Comparison of ENCODE assay signal across 1 cellular context in genomic region chr2:231709981-231710750, GRCh38.
TF ChIP-seq lines count a peak whose summit lies in the region.

No MANE protein-coding gene starts in this region.

TF ChIP-seq in K562, 482 proteins besides CTCF, POLR2A, EP300 and RAD21 (continued from another document and continues in another):
- peak; percentile 46; the same call in 1 of the 2 replicates for TF ChIP-seq HMGXB4 (CRISPR knock-in tag; IDR thresholded peaks at IDR 0.05)
- TF ChIP-seq MCM7 (IDR thresholded peaks at IDR 0.05), result no peak
- no peak for TF ChIP-seq SRSF7 (optimal IDR thresholded peaks at IDR 0.05; ENCODE audit: low read depth, low read length)
- TF ChIP-seq ERF (CRISPR knock-in tag; IDR thresholded peaks at IDR 0.05), result no peak
- TF ChIP-seq PHTF2 (CRISPR knock-in tag; IDR thresholded peaks at IDR 0.05), result no peak
- TF ChIP-seq ESRRB (CRISPR knock-in tag; IDR thresholded peaks at IDR 0.05; ENCODE audit: borderline replicate concordance), result no peak
- no peak for TF ChIP-seq E2F4 (CRISPR knock-in tag; IDR thresholded peaks at IDR 0.05; ENCODE audit: low read depth)
- no peak for TF ChIP-seq ZKSCAN1 (IDR thresholded peaks at IDR 0.05; ENCODE audit: low read depth, low read length)
- TF ChIP-seq ZNF354B (CRISPR knock-in tag; IDR thresholded peaks at IDR 0.05), result no peak
- no peak for TF ChIP-seq CEBPG (CRISPR knock-in tag; IDR thresholded peaks at IDR 0.05)
- TF ChIP-seq CEBPG (tag; conservative IDR thresholded peaks at IDR 0.05 in 1 of 2, IDR thresholded peaks at IDR 0.05 in 1 of 2), result no peak
- no peak for TF ChIP-seq ZKSCAN8 (CRISPR knock-in tag; IDR thresholded peaks at IDR 0.05)
- no peak for TF ChIP-seq ZFP36 (IDR thresholded peaks at IDR 0.05; ENCODE audit: low read depth, low read length, partially characterized antibody)
- peak; percentile 71 for TF ChIP-seq VEZF1 (CRISPR knock-in tag; IDR thresholded peaks at IDR 0.05)
- TF ChIP-seq HEY1 (CRISPR knock-in tag; IDR thresholded peaks at IDR 0.05; ENCODE audit: borderline replicate concordance), result no peak
- no peak for TF ChIP-seq DLX4 (CRISPR knock-in tag; IDR thresholded peaks at IDR 0.05)
- no peak for TF ChIP-seq ZNF146 (CRISPR knock-in tag; IDR thresholded peaks at IDR 0.05; ENCODE audit: unreplicated experiment)
- TF ChIP-seq FOXM1 (IDR thresholded peaks at IDR 0.05; ENCODE audit: low read depth), result no peak
- 0 out of 2 replicates have a peak, but pooled peaks have one; percentile 5 for TF ChIP-seq FOXM1 (CRISPR knock-in tag; IDR thresholded peaks at IDR 0.05; ENCODE audit: low read depth)
- TF ChIP-seq ZBTB11 (CRISPR knock-in tag; IDR thresholded peaks at IDR 0.05), result no peak
- TF ChIP-seq PHF8 (IDR thresholded peaks at IDR 0.05; ENCODE audit: borderline replicate concordance, low read length), result peak; percentile 28; the same call in 1 of the 2 replicates
- TF ChIP-seq ZNF134 (CRISPR knock-in tag; conservative IDR thresholded peaks at IDR 0.05), result no peak
- no peak for TF ChIP-seq ARID1B (IDR thresholded peaks at IDR 0.05)
- peak; percentile 70; the same call in 1 of the 2 replicates for TF ChIP-seq ZNF431 (CRISPR knock-in tag; IDR thresholded peaks at IDR 0.05)
- no peak for TF ChIP-seq HMBOX1 (IDR thresholded peaks at IDR 0.05)
- TF ChIP-seq NCOA1 (IDR thresholded peaks at IDR 0.05; ENCODE audit: low read depth), result no peak
- TF ChIP-seq KDM4B (IDR thresholded peaks at IDR 0.05; ENCODE audit: borderline replicate concordance in 2 of 2, low read depth in 1 of 2), result no peak; a peak in 1 of 4 replicates
- no peak for TF ChIP-seq MXI1 (IDR thresholded peaks at IDR 0.05; ENCODE audit: low read depth, low read length)
- no peak for TF ChIP-seq CHD7 (IDR thresholded peaks at IDR 0.05; ENCODE audit: low read depth, low read length)
- TF ChIP-seq E2F6 (IDR thresholded peaks at IDR 0.05; ENCODE audit: borderline replicate concordance in 1 of 2, extremely low read depth in 1 of 2, insufficient read depth in 1 of 2, insufficient read length in 1 of 2, low read depth in 1 of 2, low read length in 1 of 2, poor library complexity in 1 of 2, severe bottlenecking in 1 of 2), result peak; percentile 99 to 100
- TF ChIP-seq THAP12 (CRISPR knock-in tag; IDR thresholded peaks at IDR 0.05), result peak; percentile 43; the same call in 1 of the 2 replicates
- TF ChIP-seq ZNF785 (CRISPR knock-in tag; IDR thresholded peaks at IDR 0.05), result no peak
- no peak for TF ChIP-seq NFIX (CRISPR knock-in tag; IDR thresholded peaks at IDR 0.05; ENCODE audit: low read depth)
